10 cellular contexts compared by ENCODE assay signal in the genomic region with DNA sequence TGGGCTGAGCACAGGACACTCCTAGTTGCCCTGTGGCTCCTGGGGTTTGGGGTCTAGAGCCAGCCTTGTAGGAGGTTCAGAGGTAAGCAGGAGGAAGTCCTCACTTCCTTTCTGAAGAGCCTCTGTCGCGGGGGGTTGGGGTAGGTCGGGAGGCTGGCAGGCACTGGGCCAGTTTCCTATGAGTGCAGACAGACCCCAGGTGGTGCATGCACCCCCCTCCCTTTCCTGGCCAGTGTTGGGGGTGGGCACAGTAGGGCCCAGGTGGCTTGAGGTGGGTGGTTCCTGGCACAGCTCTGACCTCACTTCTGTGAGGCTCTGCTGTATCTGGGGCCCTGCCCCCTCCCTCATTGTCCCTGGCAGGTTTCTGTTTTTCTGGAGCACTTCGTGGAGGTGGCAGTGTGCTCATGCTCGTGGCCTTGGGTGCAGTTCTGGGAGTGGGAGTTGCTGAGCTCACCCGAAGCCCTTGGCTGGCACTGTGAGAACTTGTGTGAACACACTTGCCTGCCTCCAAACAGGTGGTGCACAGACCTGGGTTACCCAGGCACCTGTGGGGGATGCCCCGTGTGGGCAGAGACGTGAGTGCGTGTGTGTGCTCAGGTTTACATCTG. TPM values are rescaled to one million over a fixed set of nuclear protein-coding genes. Genes with fewer than 3 reads are reported as not detected.
DNase-seq lines count a peak whose midpoint lies in the region; ATAC-seq lines count a peak whose summit lies in the region.
"Had no signal": no experiment of that assay in that cellular context is flagged by ENCODE, and none has a peak within 500 bp of the region (broad histone marks: within the 10 kb centered on the region; RNA-seq: fewer than 3 reads in every experiment).

No MANE protein-coding gene starts in this region.

- peak overlapping the region; percentile 84 for H3K4me3 Mint-ChIP-seq in activated naive CD4-positive, alpha-beta T cell treated with anti-CD3 and anti-CD28 coated beads, Interleukin-2, amount 50 U/mL, for 24 hours
- H3K4me3 Mint-ChIP-seq in naive thymus-derived CD8-positive, alpha-beta T cell: peak overlapping the region; percentile 60 to 87 (median 80)

- no peaks in the 10 kb centered on the region for H3K36me3 Mint-ChIP-seq in activated naive CD4-positive, alpha-beta T cell treated with anti-CD3 and anti-CD28 coated beads, Interleukin-2, amount 50 U/mL, for 24 hours
- H3K36me3 Mint-ChIP-seq in naive thymus-derived CD8-positive, alpha-beta T cell: no peaks in the 10 kb centered on the region

- POLR2A ChIA-PET in naive thymus-derived CD8-positive, alpha-beta T cell (lab: Charles Lee): interaction anchor here (1.1 kb wide), 1 partner anchor 10 kb away, joined by 3 read pairs; no protein-coding TSS in a partner anchor

- peaks cover 3% of the 10 kb centered on the region; the same call in 1 of the 2 replicates for H3K36me3 ChIP-seq in HUES64 (ENCODE audit: insufficient read depth, low read length)
- H3K36me3 ChIP-seq: adrenal gland had no signal

- 68% methylated on average over 8 of the region's 9 CpGs for WGBS in HUES64

- DNase-seq in GDM1 (lab: John Stamatoyannopoulos, UW) (peak; percentile 64), cerebellar nuclear complex (lab: John Stamatoyannopoulos, UW) (no peak), HuH-7 (ENCODE audit: low spot score) (no peak)
- peak in 9 of 10 donors; percentile 28 to 64 (median 37) for DNase-seq in naive thymus-derived CD8-positive, alpha-beta T cell
- DNase-seq: adrenal gland, NCI-H1436 had no signal

- H3K27ac ChIP-seq in HUES64 (ENCODE audit: low read depth, low read length): no peak overlapping the region

- no peak overlapping the region for H3K9ac ChIP-seq in HUES64 (ENCODE audit: low read depth, low read length)

- H3K9me3 Mint-ChIP-seq in activated naive CD4-positive, alpha-beta T cell treated with anti-CD3 and anti-CD28 coated beads, Interleukin-2, amount 50 U/mL, for 24 hours: no peaks in the 10 kb centered on the region
- H3K9me3 Mint-ChIP-seq in naive thymus-derived CD8-positive, alpha-beta T cell: no peaks in the 10 kb centered on the region

- H3K27me3 ChIP-seq in HUES64 (ENCODE audit: insufficient read depth, low read length): peaks cover 15% of the 10 kb centered on the region; the same call in 1 of the 2 replicates
- H3K27me3 ChIP-seq: adrenal gland had no signal

- peaks cover 54% of the 10 kb centered on the region for H3K4me1 Mint-ChIP-seq in activated naive CD4-positive, alpha-beta T cell treated with anti-CD3 and anti-CD28 coated beads, Interleukin-2, amount 50 U/mL, for 24 hours
- H3K4me1 Mint-ChIP-seq in naive thymus-derived CD8-positive, alpha-beta T cell: peaks cover 36 to 61% (median 53%) of the 10 kb centered on the region in 4 donors

- no peaks in the 10 kb centered on the region for H3K9me3 ChIP-seq in HUES64 (ENCODE audit: insufficient read depth, low read depth, low read length)
- H3K9me3 ChIP-seq: adrenal gland had no signal

- peak overlapping the region; percentile 65 for H3K27ac Mint-ChIP-seq in activated naive CD4-positive, alpha-beta T cell treated with anti-CD3 and anti-CD28 coated beads, Interleukin-2, amount 50 U/mL, for 24 hours
- peak overlapping the region in 8 of 10 donors; percentile 2 to 83 (median 44) for H3K27ac Mint-ChIP-seq in naive thymus-derived CD8-positive, alpha-beta T cell

- no peaks in the 10 kb centered on the region for H3K27me3 Mint-ChIP-seq in activated naive CD4-positive, alpha-beta T cell treated with anti-CD3 and anti-CD28 coated beads, Interleukin-2, amount 50 U/mL, for 24 hours
- no peaks in the 10 kb centered on the region for H3K27me3 Mint-ChIP-seq in naive thymus-derived CD8-positive, alpha-beta T cell

- H3K4me3 ChIP-seq in HUES64 (ENCODE audit: low read length): peak overlapping the region; percentile 60; the same call in 1 of the 2 replicates

- peaks cover 19% of the 10 kb centered on the region for H3K4me1 ChIP-seq in HUES64 (ENCODE audit: insufficient read depth, low read length)

- ATAC-seq in naive thymus-derived CD8-positive, alpha-beta T cell: peak; percentile 19 to 67
- ATAC-seq in HG03342 (IDR thresholded peaks at IDR 0.05; ENCODE audit: unreplicated experiment): no peak
- ATAC-seq in HG02981 (IDR thresholded peaks at IDR 0.05; ENCODE audit: unreplicated experiment): no peak

RNA-seq across cellular contexts. Expression of gene PALD1, which starts 1.8 kb away (rescaled TPM):
- polyA plus RNA-seq in HUES64 (2013, experiment 1 of 2): 15.2 TPM
- polyA plus RNA-seq in HUES64 (2013, experiment 2 of 2): 16.1 TPM
- total RNA-seq in naive thymus-derived CD8-positive, alpha-beta T cell: not detected
- under 1 TPM in 1 of 3 donors, not detected in 2; 0.27 TPM for polyA plus RNA-seq in naive thymus-derived CD8-positive, alpha-beta T cell

RNA-seq across cellular contexts. Expression of gene NODAL, which starts 38.9 kb away (rescaled TPM):
- polyA plus RNA-seq in HUES64 (2013, experiment 1 of 2): 34.6 TPM
- 31.5 TPM for polyA plus RNA-seq in HUES64 (2013, experiment 2 of 2)
- not detected for total RNA-seq in naive thymus-derived CD8-positive, alpha-beta T cell
- not detected for polyA plus RNA-seq in naive thymus-derived CD8-positive, alpha-beta T cell
- total RNA-seq: adrenal gland had no signal
- polyA plus RNA-seq: adrenal gland had no signal

Comparison
In these comparisons a context has a peak if more than half of its experiments do, and no peak if none do; other contexts are left out.
1. DNase-seq: peak in GDM1 (single experiment) and naive thymus-derived CD8-positive, alpha-beta T cell (9 of 10); none in cerebellar nuclear complex (0 of 2) and HuH-7 (single experiment).
2. ATAC-seq: peak in naive thymus-derived CD8-positive, alpha-beta T cell (2 of 2); none in HG03342 (single experiment) and HG02981 (single experiment).